Comparison of ENCODE assay signal across 13 cellular contexts in genomic region chr19:44755219-44755618, GRCh38. TPM values are rescaled to one million over a fixed set of nuclear protein-coding genes. Genes with fewer than 3 reads are reported as not detected.
DNase-seq lines count a peak whose midpoint lies in the region; ATAC-seq, FAIRE-seq and TF ChIP-seq lines count a peak whose summit lies in the region.
"Had no signal": no experiment of that assay in that cellular context is flagged by ENCODE, and none has a peak within 500 bp of the region (broad histone marks: within the 10 kb centered on the region; RNA-seq: fewer than 3 reads in every experiment).

No MANE protein-coding gene starts in this region.

- POLR2A ChIA-PET in activated CD4-positive, alpha-beta memory T cell treated with anti-CD3 and anti-CD28 coated beads, Interleukin-2, amount 10 ng/mL, durations not matched to agents 7 days and 5 days (lab: Charles Lee), result interaction anchor here (1.6 to 3.7 kb wide), 2 partner anchors 8 to 15 kb away, joined by 4 to 37 read pairs; no protein-coding TSS in a partner anchor

- no peak overlapping the region for H3K27ac ChIP-seq in keratinocyte (ENCODE audit: control insufficient read depth, insufficient read depth, low read length)

- no peaks in the 10 kb centered on the region for H3K27me3 Mint-ChIP-seq in T-helper 2 cell treated with Interferon-gamma antibody and Interleukin-4, amounts not matched to agents 5 μg/mL and 100 μg/mL, for 36 hours (ENCODE audit: low read depth)
- no peaks in the 10 kb centered on the region for H3K27me3 Mint-ChIP-seq in activated CD4-positive, alpha-beta memory T cell treated with anti-CD3 and anti-CD28 coated beads, Interleukin-2, amount 10 ng/mL, durations not matched to agents 7 days and 5 days
- H3K27me3 Mint-ChIP-seq in stimulated activated naive CD8-positive, alpha-beta T cell treated with anti-CD3 and anti-CD28 coated beads, Interleukin-15, amount 100 ng/mL, for 72 hours, result no peaks in the 10 kb centered on the region

- CTCF ChIA-PET in activated CD4-positive, alpha-beta memory T cell treated with anti-CD3 and anti-CD28 coated beads, Interleukin-2, amount 10 ng/mL, durations not matched to agents 7 days and 5 days (lab: Charles Lee), result interaction anchor here (0.7 to 5.3 kb wide), 3 partner anchors 10 to 31 kb away, joined by 3 to 36 read pairs (median 6); no protein-coding TSS in a partner anchor

- H3K27ac Mint-ChIP-seq in T-helper 2 cell treated with Interferon-gamma antibody and Interleukin-4, amounts not matched to agents 5 μg/mL and 100 μg/mL, for 36 hours, result peak overlapping the region; percentile 94
- peak overlapping the region; percentile 97 for H3K27ac Mint-ChIP-seq in activated CD4-positive, alpha-beta memory T cell treated with anti-CD3 and anti-CD28 coated beads, Interleukin-2, amount 10 ng/mL, durations not matched to agents 7 days and 5 days
- peak overlapping the region; percentile 92 to 96 for H3K27ac Mint-ChIP-seq in stimulated activated naive CD8-positive, alpha-beta T cell treated with anti-CD3 and anti-CD28 coated beads, Interleukin-15, amount 100 ng/mL, for 72 hours

- peak overlapping the region; percentile 92 for H3K4me3 Mint-ChIP-seq in T-helper 2 cell treated with Interferon-gamma antibody and Interleukin-4, amounts not matched to agents 5 μg/mL and 100 μg/mL, for 36 hours
- H3K4me3 Mint-ChIP-seq in activated CD4-positive, alpha-beta memory T cell treated with anti-CD3 and anti-CD28 coated beads, Interleukin-2, amount 10 ng/mL, durations not matched to agents 7 days and 5 days, result peak overlapping the region; percentile 87
- H3K4me3 Mint-ChIP-seq in stimulated activated naive CD8-positive, alpha-beta T cell treated with anti-CD3 and anti-CD28 coated beads, Interleukin-15, amount 100 ng/mL, for 72 hours, result peak overlapping the region; percentile 94 to 98

- dilution Hi-C loops in keratinocyte (cut with MboI; ENCODE audit: extremely low pct_ligation_motif_present, low sequenced_read_pairs), result no loop called here

- FAIRE-seq in keratinocyte (lab: Jason Lieb, UNC), result peak; percentile 36

- H3K79me2 ChIP-seq in keratinocyte (ENCODE audit: control insufficient read depth, insufficient read depth, low read length), result peaks cover 3% of the 10 kb centered on the region

- H3K9me3 Mint-ChIP-seq in T-helper 2 cell treated with Interferon-gamma antibody and Interleukin-4, amounts not matched to agents 5 μg/mL and 100 μg/mL, for 36 hours, result no peaks in the 10 kb centered on the region
- no peaks in the 10 kb centered on the region for H3K9me3 Mint-ChIP-seq in activated CD4-positive, alpha-beta memory T cell treated with anti-CD3 and anti-CD28 coated beads, Interleukin-2, amount 10 ng/mL, durations not matched to agents 7 days and 5 days
- no peaks in the 10 kb centered on the region for H3K9me3 Mint-ChIP-seq in stimulated activated naive CD8-positive, alpha-beta T cell treated with anti-CD3 and anti-CD28 coated beads, Interleukin-15, amount 100 ng/mL, for 72 hours

- no peak for ATAC-seq in stimulated activated naive CD8-positive, alpha-beta T cell treated with anti-CD3 and anti-CD28 coated beads, Interleukin-15, amount 100 ng/mL, for 72 hours
- no peak for ATAC-seq in GM18520 (IDR thresholded peaks at IDR 0.05; ENCODE audit: unreplicated experiment)

- TF ChIP-seq CTCF in keratinocyte (optimal IDR thresholded peaks at IDR 0.05 in 1 of 3, IDR thresholded peaks at IDR 0.05 in 1 of 3, conservative IDR thresholded peaks at IDR 0.05 in 1 of 3; ENCODE audit: extremely low read depth in 1 of 3, insufficient read depth in 2 of 3, low read length in 3 of 3), result no peak

- no peak overlapping the region for H2AFZ ChIP-seq in keratinocyte (ENCODE audit: control insufficient read depth, low read length)

- H3K36me3 Mint-ChIP-seq in T-helper 2 cell treated with Interferon-gamma antibody and Interleukin-4, amounts not matched to agents 5 μg/mL and 100 μg/mL, for 36 hours (ENCODE audit: low read depth), result peaks cover 67% of the 10 kb centered on the region
- peaks cover 78% of the 10 kb centered on the region for H3K36me3 Mint-ChIP-seq in activated CD4-positive, alpha-beta memory T cell treated with anti-CD3 and anti-CD28 coated beads, Interleukin-2, amount 10 ng/mL, durations not matched to agents 7 days and 5 days (ENCODE audit: low read depth)

- H4K20me1 ChIP-seq in keratinocyte (ENCODE audit: control insufficient read depth, extremely low read depth, insufficient read depth, low read length), result no peaks in the 10 kb centered on the region

- no peaks in the 10 kb centered on the region for H3K9me3 ChIP-seq in keratinocyte (ENCODE audit: control insufficient read depth, low read depth, low read length)

- no peaks in the 10 kb centered on the region for H3K9me1 ChIP-seq in keratinocyte (ENCODE audit: control insufficient read depth, extremely low read depth, insufficient read depth, low read length)

- DNase-seq in T-helper 2 cell treated with Interferon-gamma antibody and Interleukin-4, amounts not matched to agents 5 μg/mL and 100 μg/mL, for 36 hours (ENCODE audit: low spot score), result no peak
- DNase-seq in T-helper 2 cell, result no peak
- no peak for DNase-seq in activated CD4-positive, alpha-beta memory T cell treated with anti-CD3 and anti-CD28 coated beads, Interleukin-2, amount 10 ng/mL, durations not matched to agents 7 days and 5 days
- no peak for DNase-seq in keratinocyte (ENCODE audit: low read depth, low spot score)
- no peak for DNase-seq in stimulated activated naive CD8-positive, alpha-beta T cell treated with anti-CD3 and anti-CD28 coated beads, Interleukin-15, amount 100 ng/mL, for 72 hours
- no peak for DNase-seq in DMS153 (lab: John Stamatoyannopoulos, UW)
- DNase-seq in Kasumi-1 (lab: John Stamatoyannopoulos, UW), result no peak
- DNase-seq: activated CD4-positive, alpha-beta T cell treated with anti-CD3 and anti-CD28 coated beads for 4 hours; NCI-H2107 had no signal

- peak overlapping the region; percentile 77 for H3K9ac ChIP-seq in keratinocyte (ENCODE audit: control insufficient read depth, extremely low read depth, insufficient read depth, low read length)

- H3K36me3 ChIP-seq in keratinocyte (ENCODE audit: control insufficient read depth in 2 of 2, extremely low read depth in 1 of 2, insufficient read depth in 2 of 2, low read length in 2 of 2), result peaks cover 23 to 27% of the 10 kb centered on the region in 2 experiments

- H3K4me1 Mint-ChIP-seq in T-helper 2 cell treated with Interferon-gamma antibody and Interleukin-4, amounts not matched to agents 5 μg/mL and 100 μg/mL, for 36 hours (ENCODE audit: low read depth), result peaks cover 36% of the 10 kb centered on the region
- peaks cover 72% of the 10 kb centered on the region for H3K4me1 Mint-ChIP-seq in activated CD4-positive, alpha-beta memory T cell treated with anti-CD3 and anti-CD28 coated beads, Interleukin-2, amount 10 ng/mL, durations not matched to agents 7 days and 5 days
- peaks cover 78% of the 10 kb centered on the region for H3K4me1 Mint-ChIP-seq in stimulated activated naive CD8-positive, alpha-beta T cell treated with anti-CD3 and anti-CD28 coated beads, Interleukin-15, amount 100 ng/mL, for 72 hours

- no peak overlapping the region for H3K4me3 ChIP-seq in keratinocyte (ENCODE audit: control insufficient read depth in 2 of 3, extremely low read depth in 1 of 3, insufficient read depth in 2 of 3, low read depth in 1 of 3, low read length in 3 of 3)

- H3K4me1 ChIP-seq in keratinocyte (ENCODE audit: control insufficient read depth, extremely low read depth, insufficient read depth, low read length), result peaks cover 26% of the 10 kb centered on the region

- H3K4me2 ChIP-seq in keratinocyte (ENCODE audit: control insufficient read depth, extremely low read depth, insufficient read depth, low read depth, low read length), result peak overlapping the region; percentile 93

- H3K27me3 ChIP-seq in keratinocyte (ENCODE audit: control insufficient read depth, extremely low read depth, insufficient read depth, low read length), result no peaks in the 10 kb centered on the region

RNA-seq across cellular contexts. Expression of gene BCL3, which starts 6.7 kb away (rescaled TPM):
- 10 to 100 TPM; 63.4 to 66.6 TPM for total RNA-seq in activated CD4-positive, alpha-beta memory T cell treated with anti-CD3 and anti-CD28 coated beads, Interleukin-2, amount 10 ng/mL, durations not matched to agents 7 days and 5 days
- polyA plus RNA-seq in keratinocyte, result 1.1 to 1.8 TPM (median 1.5 TPM) in 3 replicates
- 2.2 TPM for polyA plus RNA-seq in keratinocyte (2011; ENCODE audit: low read depth)
- 0.72 and 2.2 TPM in 2 replicates for polyA plus RNA-seq in keratinocyte (2011; cell fraction: cytosol; rRNA removed)
- polyA plus RNA-seq in keratinocyte (2011; cell fraction: nucleus; rRNA removed), result 7.1 and 8.3 TPM in 2 replicates
- polyA plus RNA-seq in keratinocyte (2012; ENCODE audit: low replicate concordance), result 5.9 and 6.4 TPM in 2 replicates
- 1.1 to 5.8 TPM (median 3.1 TPM) in 3 replicates for polyA minus RNA-seq in keratinocyte
- 12.5 TPM for polyA minus RNA-seq in keratinocyte (2011; cell fraction: cytosol; rRNA and poly(A)+ RNA removed)
- 4.1 and 5.1 TPM in 2 replicates for polyA minus RNA-seq in keratinocyte (2011; cell fraction: nucleus; rRNA and poly(A)+ RNA removed)

RNA-seq across cellular contexts. Expression of gene CBLC, which starts 22.5 kb away (rescaled TPM):
- not detected for total RNA-seq in activated CD4-positive, alpha-beta memory T cell treated with anti-CD3 and anti-CD28 coated beads, Interleukin-2, amount 10 ng/mL, durations not matched to agents 7 days and 5 days
- 27.8 to 58.6 TPM (median 30.1 TPM) in 3 replicates for polyA plus RNA-seq in keratinocyte
- 12.3 TPM for polyA plus RNA-seq in keratinocyte (2011; ENCODE audit: low read depth)
- 27.4 and 54.0 TPM in 2 replicates for polyA plus RNA-seq in keratinocyte (2011; cell fraction: cytosol; rRNA removed)
- 57.2 and 98.5 TPM in 2 replicates for polyA plus RNA-seq in keratinocyte (2011; cell fraction: nucleus; rRNA removed)
- polyA plus RNA-seq in keratinocyte (2012; ENCODE audit: low replicate concordance), result 26.6 and 50.7 TPM in 2 replicates
- 68.8 to 110 TPM (median 88.1 TPM) in 3 replicates for polyA minus RNA-seq in keratinocyte
- polyA minus RNA-seq in keratinocyte (2011; cell fraction: cytosol; rRNA and poly(A)+ RNA removed), result 80.4 TPM
- 55.4 and 73.0 TPM in 2 replicates for polyA minus RNA-seq in keratinocyte (2011; cell fraction: nucleus; rRNA and poly(A)+ RNA removed)
- total RNA-seq: A673 had no signal

RNA-seq across cellular contexts. Expression of gene BCAM, which starts 53.7 kb away (rescaled TPM):
- not detected for total RNA-seq in activated CD4-positive, alpha-beta memory T cell treated with anti-CD3 and anti-CD28 coated beads, Interleukin-2, amount 10 ng/mL, durations not matched to agents 7 days and 5 days
- 13.6 to 28.4 TPM (median 20.8 TPM) in 3 replicates for polyA plus RNA-seq in keratinocyte
- 35.5 TPM for polyA plus RNA-seq in keratinocyte (2011; ENCODE audit: low read depth)
- polyA plus RNA-seq in keratinocyte (2011; cell fraction: cytosol; rRNA removed), result 8.3 and 23.8 TPM in 2 replicates
- polyA plus RNA-seq in keratinocyte (2011; cell fraction: nucleus; rRNA removed), result 77.2 and 107 TPM in 2 replicates
- polyA plus RNA-seq in keratinocyte (2012; ENCODE audit: low replicate concordance), result 44.8 and 76.7 TPM in 2 replicates
- 13.7 to 36.7 TPM (median 16.2 TPM) in 3 replicates for polyA minus RNA-seq in keratinocyte
- 39.3 TPM for polyA minus RNA-seq in keratinocyte (2011; cell fraction: cytosol; rRNA and poly(A)+ RNA removed)
- 68.3 and 68.9 TPM in 2 replicates for polyA minus RNA-seq in keratinocyte (2011; cell fraction: nucleus; rRNA and poly(A)+ RNA removed)

RNA-seq across cellular contexts. Expression of gene CEACAM16, which starts 56.3 kb away (rescaled TPM):
- total RNA-seq in activated CD4-positive, alpha-beta memory T cell treated with anti-CD3 and anti-CD28 coated beads, Interleukin-2, amount 10 ng/mL, durations not matched to agents 7 days and 5 days, result not detected
- polyA plus RNA-seq in keratinocyte, result not detected in 3 replicates
- polyA plus RNA-seq in keratinocyte (2011; ENCODE audit: low read depth), result not detected
- polyA plus RNA-seq in keratinocyte (2011; cell fraction: cytosol; rRNA removed), result not detected in 2 replicates
- polyA plus RNA-seq in keratinocyte (2011; cell fraction: nucleus; rRNA removed), result not detected in 2 replicates
- not detected in 2 replicates for polyA plus RNA-seq in keratinocyte (2012; ENCODE audit: low replicate concordance)
- not detected in 3 replicates for polyA minus RNA-seq in keratinocyte
- polyA minus RNA-seq in keratinocyte (2011; cell fraction: cytosol; rRNA and poly(A)+ RNA removed), result not detected
- not detected in 2 replicates for polyA minus RNA-seq in keratinocyte (2011; cell fraction: nucleus; rRNA and poly(A)+ RNA removed)
- total RNA-seq: A673, epithelial cell of proximal tubule, renal cortical epithelial cell had no signal
